10 cellular contexts compared by ENCODE assay signal in the genomic region with DNA sequence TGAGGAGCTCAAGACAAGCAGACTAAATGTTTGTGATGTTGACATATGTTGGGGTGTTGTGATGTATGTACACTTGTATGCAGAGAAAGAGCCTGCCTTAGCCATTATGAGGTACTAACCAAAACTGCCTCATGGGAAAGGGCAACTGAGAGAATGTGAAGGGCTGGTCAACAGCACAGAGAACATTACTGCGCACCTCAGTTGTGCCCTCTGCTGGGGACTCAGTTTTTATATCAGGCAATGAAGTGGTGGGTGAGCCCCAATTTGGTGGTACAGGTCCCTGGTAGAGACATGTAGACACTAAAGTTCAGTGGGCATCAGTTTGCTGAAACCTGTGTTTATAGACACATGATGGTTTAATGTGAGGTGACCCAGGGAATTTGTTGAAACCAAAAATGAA.
A peak's percentile ranks its signal among the peaks of the same experiment; 100 is the strongest.
DNase-seq lines count a peak whose midpoint lies in the region; ATAC-seq and TF ChIP-seq lines count a peak whose summit lies in the region.
"Had no signal": no experiment of that assay in that cellular context is flagged by ENCODE, and none has a peak within 500 bp of the region (broad histone marks: within the 10 kb centered on the region; RNA-seq: fewer than 3 reads in every experiment).

No MANE protein-coding gene starts in this region.

- no peak overlapping the region for H2BK5ac ChIP-seq in mesenchymal stem cell (ENCODE audit: low read depth, low read length, poor library complexity, severe bottlenecking)

- H3K27ac ChIP-seq in foreskin keratinocyte (no peak overlapping the region), upper lobe of right lung (no peak overlapping the region), mesenchymal stem cell (ENCODE audit: low read length, poor library complexity, severe bottlenecking) (no peak overlapping the region)
- H3K27ac ChIP-seq: gastrocnemius medialis had no signal

- no peaks in the 10 kb centered on the region for H3K79me1 ChIP-seq in mesenchymal stem cell (replicated peaks; ENCODE audit: low read length, poor library complexity, severe bottlenecking)

- H3K9me3 ChIP-seq in NT2/D1 (ENCODE audit: insufficient read depth, low read length) (no peaks in the 10 kb centered on the region), upper lobe of right lung (no peaks in the 10 kb centered on the region), mesenchymal stem cell (ENCODE audit: control insufficient read depth, low read length) (no peaks in the 10 kb centered on the region)
- H3K9me3 ChIP-seq: gastrocnemius medialis had no signal

- TF ChIP-seq CTCF in foreskin keratinocyte (conservative IDR thresholded peaks at IDR 0.05) = peak; percentile 46
- peak; percentile 44 for TF ChIP-seq CTCF in upper lobe of right lung (IDR thresholded peaks at IDR 0.05)

- H3K9ac ChIP-seq in NT2/D1 (ENCODE audit: insufficient read length, low read depth) = no peak overlapping the region
- no peak overlapping the region for H3K9ac ChIP-seq in mesenchymal stem cell (ENCODE audit: low read length)

- no peak overlapping the region for H3K18ac ChIP-seq in mesenchymal stem cell (ENCODE audit: low read depth in 1 of 2, low read length in 2 of 2)

- no peak overlapping the region for H2AFZ ChIP-seq in mesenchymal stem cell (ENCODE audit: low read depth, low read length)

- ATAC-seq in GM19395 (IDR thresholded peaks at IDR 0.05; ENCODE audit: unreplicated experiment) (peak; percentile 50), foreskin keratinocyte (peak; percentile 19), upper lobe of right lung (peak; percentile 81), GM21786 (IDR thresholded peaks at IDR 0.05; ENCODE audit: unreplicated experiment) (no peak)
- ATAC-seq: K562 had no signal

- no peak overlapping the region for H3K4ac ChIP-seq in mesenchymal stem cell (ENCODE audit: low read depth in 1 of 2, low read length in 2 of 2)

- H4K8ac ChIP-seq in mesenchymal stem cell (ENCODE audit: low read length) = no peak overlapping the region

- H3K4me3 ChIP-seq in NT2/D1 (ENCODE audit: insufficient read length, low read depth) (no peak overlapping the region), upper lobe of right lung (no peak overlapping the region), mesenchymal stem cell (ENCODE audit: insufficient read depth in 1 of 2, low read depth in 1 of 2, low read length in 2 of 2) (no peak overlapping the region)
- H3K4me3 ChIP-seq: gastrocnemius medialis, K562 had no signal

- no peaks in the 10 kb centered on the region for H3K27me3 ChIP-seq in NT2/D1 (ENCODE audit: insufficient read depth, insufficient read length)
- peaks cover 2% of the 10 kb centered on the region for H3K27me3 ChIP-seq in foreskin keratinocyte
- H3K27me3 ChIP-seq in upper lobe of right lung = no peaks in the 10 kb centered on the region
- H3K27me3 ChIP-seq in mesenchymal stem cell (ENCODE audit: control insufficient read depth in 1 of 2, insufficient read depth in 1 of 2, low read length in 2 of 2) = no peaks in the 10 kb centered on the region
- H3K27me3 ChIP-seq: gastrocnemius medialis had no signal

- no peak overlapping the region for H2BK15ac ChIP-seq in mesenchymal stem cell (ENCODE audit: low read depth, poor library complexity, severe bottlenecking)

- intact Hi-C loops in upper lobe of right lung (cut with DNase I) = no loop called here

- H2BK120ac ChIP-seq in mesenchymal stem cell (ENCODE audit: low read depth, low read length) = no peak overlapping the region

- DNase-seq in COR-L47 (lab: John Stamatoyannopoulos, UW) (peak; percentile 6), NT2/D1 (ENCODE audit: low read depth, low spot score) (peak; percentile 33), foreskin keratinocyte (peak in 1 of 2 donors; percentile 19), upper lobe of right lung (no peak), mesenchymal stem cell (no peak), hepatic stellate cell (ENCODE audit: low spot score) (no peak)
- DNase-seq: gastrocnemius medialis had no signal

- H2BK12ac ChIP-seq in mesenchymal stem cell (ENCODE audit: low read length in 2 of 2) = no peak overlapping the region

- no peaks in the 10 kb centered on the region for H3K4me1 ChIP-seq in NT2/D1 (ENCODE audit: insufficient read depth, insufficient read length)
- H3K4me1 ChIP-seq in foreskin keratinocyte = peaks cover 7% of the 10 kb centered on the region
- H3K4me1 ChIP-seq in upper lobe of right lung = no peaks in the 10 kb centered on the region
- H3K4me1 ChIP-seq in mesenchymal stem cell (ENCODE audit: control insufficient read depth, insufficient read depth, low read depth, low read length) = peaks cover 2% of the 10 kb centered on the region
- H3K4me1 ChIP-seq: gastrocnemius medialis had no signal

- 95% methylated on average over 1 of the region's 1 CpG for WGBS in mesenchymal stem cell

- peak overlapping the region in 1 of 2 experiments; percentile 35 for H3K14ac ChIP-seq in mesenchymal stem cell (ENCODE audit: low read length in 2 of 2)

- H4K91ac ChIP-seq in mesenchymal stem cell (ENCODE audit: low read length) = no peak overlapping the region

- no peak overlapping the region for H2AK5ac ChIP-seq in mesenchymal stem cell (ENCODE audit: low read length, severe bottlenecking)

- H3K23ac ChIP-seq in mesenchymal stem cell (ENCODE audit: low read length in 2 of 2) = no peak overlapping the region

- H3K36me3 ChIP-seq in NT2/D1 (ENCODE audit: insufficient read depth, insufficient read length, low read length) (no peaks in the 10 kb centered on the region), upper lobe of right lung (no peaks in the 10 kb centered on the region), mesenchymal stem cell (ENCODE audit: control insufficient read depth in 1 of 2, insufficient read depth in 2 of 2, low read depth in 1 of 2, low read length in 2 of 2) (no peaks in the 10 kb centered on the region)
- H3K36me3 ChIP-seq: gastrocnemius medialis had no signal

- no peak overlapping the region for H3K4me2 ChIP-seq in mesenchymal stem cell (ENCODE audit: low read length, poor library complexity, severe bottlenecking)

Comparison
In these comparisons a context has a peak if more than half of its experiments do, and no peak if none do; other contexts are left out.
1. DNase-seq: peak in COR-L47 (single experiment) and NT2/D1 (single experiment); none in upper lobe of right lung (single experiment), mesenchymal stem cell (single experiment) and hepatic stellate cell (single experiment).